16 cellular contexts compared by ENCODE assay signal in genomic region chr7:157692156-157693011, GRCh38.
DNase-seq lines count a peak whose midpoint lies in the region; ATAC-seq and TF ChIP-seq lines count a peak whose summit lies in the region.
"Had no signal": no experiment of that assay in that cellular context is flagged by ENCODE, and none has a peak within 500 bp of the region (broad histone marks: within the 10 kb centered on the region; RNA-seq: fewer than 3 reads in every experiment).

No MANE protein-coding gene starts in this region.

- H3K27ac ChIP-seq in left ventricle myocardium inferior (replicated peaks) (peak overlapping the region; percentile 40), sigmoid colon (no peak overlapping the region)
- H3K27ac ChIP-seq: uterus had no signal

- H3K4me3 Mint-ChIP-seq in activated T-cell treated with anti-CD3 and anti-CD28 coated beads, Interleukin-2, amount 50 U/mL, for 72 hours: peak overlapping the region; percentile 38 to 45
- H3K4me3 Mint-ChIP-seq: activated B cell treated with CpG ODN at 0.5 μM for 24 hours had no signal

- no peaks in the 10 kb centered on the region for H3K36me3 ChIP-seq in left ventricle myocardium inferior
- no peaks in the 10 kb centered on the region for H3K36me3 ChIP-seq in sigmoid colon
- H3K36me3 ChIP-seq: MG63, uterus had no signal

- H3K27me3 ChIP-seq in left ventricle myocardium inferior (ENCODE audit: low read depth) (peaks cover 81% of the 10 kb centered on the region), sigmoid colon (peaks cover 50 to 72% (median 61%) of the 10 kb centered on the region in 3 donors)
- H3K27me3 ChIP-seq: MG63 had no signal

- H3K9me3 Mint-ChIP-seq in activated T-cell treated with anti-CD3 and anti-CD28 coated beads, Interleukin-2, amount 50 U/mL, for 72 hours: no peaks in the 10 kb centered on the region
- H3K9me3 Mint-ChIP-seq: activated B cell treated with CpG ODN at 0.5 μM for 24 hours; activated T-helper 17 cell treated with anti-CD3 and anti-CD28 coated beads, Interleukin-2, amount 50 U/mL, for 72 hours; immature natural killer cell had no signal

- no peak for TF ChIP-seq POLR2A in sigmoid colon (IDR thresholded peaks at IDR 0.05)

- intact Hi-C loops in left ventricle myocardium inferior (cut with micrococcal nuclease): no loop called here
- intact Hi-C loops in sigmoid colon (cut with DNase I): no loop called here

- ATAC-seq in activated T-cell treated with anti-CD3 and anti-CD28 coated beads, Interleukin-2, amount 50 U/mL, for 72 hours (replicated peaks in 1 of 2): no peak
- ATAC-seq in HG03025 (IDR thresholded peaks at IDR 0.05; ENCODE audit: low FRiP score, unreplicated experiment): no peak
- ATAC-seq: activated T-helper 17 cell treated with anti-CD3 and anti-CD28 coated beads, Interleukin-2, amount 50 U/mL, for 72 hours; SK-N-SH treated with all-trans-retinoic acid at 6 μM for 48 hours had no signal

- H3K4me3 ChIP-seq in left ventricle myocardium inferior (peak overlapping the region; percentile 61), sigmoid colon (peak overlapping the region in 1 of 4 donors; percentile 42)
- H3K4me3 ChIP-seq: MG63, uterus had no signal

- TF ChIP-seq CTCF in left ventricle myocardium inferior (IDR thresholded peaks at IDR 0.05; ENCODE audit: borderline replicate concordance): no peak
- no peak for TF ChIP-seq CTCF in sigmoid colon (IDR thresholded peaks at IDR 0.05)

- peaks cover 26% of the 10 kb centered on the region for H3K27me3 Mint-ChIP-seq in activated T-cell treated with anti-CD3 and anti-CD28 coated beads, Interleukin-2, amount 50 U/mL, for 72 hours (ENCODE audit: low read depth)

- no peak overlapping the region for H3K27ac Mint-ChIP-seq in activated T-cell treated with anti-CD3 and anti-CD28 coated beads, Interleukin-2, amount 50 U/mL, for 72 hours
- H3K27ac Mint-ChIP-seq: activated B cell treated with CpG ODN at 0.5 μM for 24 hours; activated T-helper 17 cell treated with anti-CD3 and anti-CD28 coated beads, Interleukin-2, amount 50 U/mL, for 72 hours; immature natural killer cell had no signal

- WGBS in sigmoid colon, 2 donors: 7 to 13% methylated on average over 68 of the region's 68 CpGs

- H3K36me3 Mint-ChIP-seq in activated T-cell treated with anti-CD3 and anti-CD28 coated beads, Interleukin-2, amount 50 U/mL, for 72 hours (ENCODE audit: insufficient read depth in 2 of 2): peaks cover 0 to 1% of the 10 kb centered on the region in 2 donors
- H3K36me3 Mint-ChIP-seq: immature natural killer cell had no signal

- DNase-seq in activated T-cell treated with anti-CD3 and anti-CD28 coated beads, Interleukin-2, amount 50 U/mL, for 72 hours: no peak
- DNase-seq in activated T-cell treated with anti-CD3 and anti-CD28 coated beads, Interleukin-2, amount 50 U/mL, for 1 hour: no peak
- DNase-seq in NCI-H1417 treated with DMSO at 0.1 percent for 48 hours (lab: John Stamatoyannopoulos, UW): peak; percentile 38
- DNase-seq in left ventricle myocardium inferior: no peak
- peak; percentile 50 for DNase-seq in sigmoid colon
- DNase-seq in NK-92 (lab: John Stamatoyannopoulos, UW; ENCODE audit: unreplicated experiment): no peak
- no peak for DNase-seq in GDM1 (lab: John Stamatoyannopoulos, UW)
- DNase-seq: activated B cell treated with CpG ODN at 0.5 μM for 24 hours; central memory CD4-positive, alpha-beta T cell; GF-D8; immature natural killer cell; MG63 had no signal

- H3K4me1 ChIP-seq in left ventricle myocardium inferior (peaks cover 52% of the 10 kb centered on the region), sigmoid colon (peaks cover 0 to 48% (median 45%) of the 10 kb centered on the region in 4 donors)

- peaks cover 3% of the 10 kb centered on the region for H3K4me1 Mint-ChIP-seq in activated T-cell treated with anti-CD3 and anti-CD28 coated beads, Interleukin-2, amount 50 U/mL, for 72 hours (ENCODE audit: low read depth)
- H3K4me1 Mint-ChIP-seq: activated T-helper 17 cell treated with anti-CD3 and anti-CD28 coated beads, Interleukin-2, amount 50 U/mL, for 72 hours had no signal

- H3K9me3 ChIP-seq in left ventricle myocardium inferior (replicated peaks) (no peaks in the 10 kb centered on the region), sigmoid colon (no peaks in the 10 kb centered on the region)
- H3K9me3 ChIP-seq: MG63, uterus had no signal

- no peak for TF ChIP-seq EP300 in sigmoid colon (IDR thresholded peaks at IDR 0.05)

Comparison
In these comparisons a context has a peak if more than half of its experiments do, and no peak if none do; other contexts are left out.
1. DNase-seq: peak in NCI-H1417 treated with DMSO at 0.1 percent for 48 hours (single experiment) and sigmoid colon (single experiment); none in activated T-cell treated with anti-CD3 and anti-CD28 coated beads, Interleukin-2, amount 50 U/mL, for 72 hours (0 of 2), activated T-cell treated with anti-CD3 and anti-CD28 coated beads, Interleukin-2, amount 50 U/mL, for 1 hour (single experiment), left ventricle myocardium inferior (single experiment), NK-92 (single experiment) and GDM1 (single experiment).